In genomic region chr3:50327943-50328691, GRCh38 we compare ENCODE assay signal across 8 cellular contexts. TPM values are rescaled to one million over a fixed set of nuclear protein-coding genes. Genes with fewer than 3 reads are reported as not detected.
DNase-seq lines count a peak whose midpoint lies in the region; TF ChIP-seq lines count a peak whose summit lies in the region.

Gene TUSC2 (minus strand): TSS chr3:50328223. CDS start chr3:50328099, 124 bp downstream.

- H3K36me3 ChIP-seq in MG63 (peaks cover 17% of the 10 kb centered on the region), neuron (ENCODE audit: insufficient read depth, low read length) (peaks cover 43% of the 10 kb centered on the region), subcutaneous abdominal adipose tissue (ENCODE audit: control insufficient read depth in 5 of 5, insufficient read depth in 5 of 5, low read length in 5 of 5) (peaks cover 4 to 47% (median 43%) of the 10 kb centered on the region in 5 donors)

- no CpG with 5 or more reads among the region's 55 CpGs for WGBS in H9 (ENCODE audit: extremely low coverage, insufficient read length, low lambda C conversion rate)

- peaks cover 6% of the 10 kb centered on the region for H3K79me1 ChIP-seq in H9 (ENCODE audit: insufficient read depth, low read depth, low read length, poor library complexity, severe bottlenecking)

- no peak within 1 kb of the TSS for H2AK5ac ChIP-seq in H9 (ENCODE audit: insufficient read length, low read length)

- H2BK120ac ChIP-seq in H9 (ENCODE audit: low read depth, low read length, poor library complexity, severe bottlenecking): no peak within 1 kb of the TSS

- no peak within 1 kb of the TSS for H4K8ac ChIP-seq in H9 (replicated peaks; ENCODE audit: insufficient read length, low read depth, low read length)

- no peak within 1 kb of the TSS for H2BK12ac ChIP-seq in H9 (ENCODE audit: insufficient read length, low read depth, low read length)

- H2BK20ac ChIP-seq in H9 (ENCODE audit: low read depth, low read length, poor library complexity, severe bottlenecking): no peak within 1 kb of the TSS

- H2BK5ac ChIP-seq in H9 (ENCODE audit: insufficient read length, low read length): no peak within 1 kb of the TSS

- peaks cover 10 to 25% of the 10 kb centered on the region in 2 experiments for H3K4me1 Mint-ChIP-seq in H9

- peak; percentile 98 for DNase-seq in ELR (ENCODE audit: low read depth)
- peak; percentile 97 for DNase-seq in H9
- DNase-seq in MG63: peak; percentile 89
- peak; percentile 95 for DNase-seq in SIG-M5 treated with dmso at 0.1 percent for 504 hours (lab: John Stamatoyannopoulos, UW; ENCODE audit: unreplicated experiment)
- peak; percentile 93 for DNase-seq in activated gamma-delta T cell treated with Interleukin-2 at 50 U/mL for 16 hours
- peak; percentile 95 to 99 for DNase-seq in foreskin fibroblast

- H3K27me3 ChIP-seq in H9 (ENCODE audit: insufficient read depth, low read length) (no peaks in the 10 kb centered on the region), MG63 (no peaks in the 10 kb centered on the region), neuron (ENCODE audit: insufficient read depth, low read length) (no peaks in the 10 kb centered on the region), subcutaneous abdominal adipose tissue (ENCODE audit: control insufficient read depth in 5 of 5, insufficient read depth in 4 of 5, low read length in 5 of 5) (no peaks in the 10 kb centered on the region)

- H4K20me1 ChIP-seq in H9 (ENCODE audit: control insufficient read depth, insufficient read depth, insufficient read length): no peaks in the 10 kb centered on the region

- H3K56ac ChIP-seq in H9 (ENCODE audit: insufficient read length, low read depth, low read length): no peak within 1 kb of the TSS

- no peak within 1 kb of the TSS for H4K91ac ChIP-seq in H9 (ENCODE audit: insufficient read length, low read depth, low read length)

- H3K9me3 ChIP-seq in H9 (ENCODE audit: control insufficient read depth, low read depth, low read length): no peaks in the 10 kb centered on the region
- H3K9me3 ChIP-seq in MG63: no peaks in the 10 kb centered on the region
- no peaks in the 10 kb centered on the region for H3K9me3 ChIP-seq in neuron (ENCODE audit: low read length)
- H3K9me3 ChIP-seq in subcutaneous abdominal adipose tissue (ENCODE audit: control insufficient read depth in 5 of 5, low read length in 5 of 5): no peaks in the 10 kb centered on the region

- no peak within 1 kb of the TSS for H3K23ac ChIP-seq in H9 (ENCODE audit: insufficient read length, low read depth, low read length)

- H2BK15ac ChIP-seq in H9 (ENCODE audit: low read depth, low read length): no peak within 1 kb of the TSS

- H4K5ac ChIP-seq in H9 (ENCODE audit: insufficient read length, low read depth, low read length): no peak within 1 kb of the TSS

- H3K4me2 ChIP-seq in H9 (ENCODE audit: insufficient read depth, insufficient read length, low read length): peak within 1 kb of the TSS; percentile 94

- H3K4me3 Mint-ChIP-seq in H9: peak within 1 kb of the TSS; percentile 88 to 96

- peaks cover 2% of the 10 kb centered on the region; the same call in 1 of the 2 replicates for H3K4me1 ChIP-seq in H9 (ENCODE audit: insufficient read depth, low read length)
- peaks cover 22% of the 10 kb centered on the region for H3K4me1 ChIP-seq in neuron (ENCODE audit: insufficient read depth, low read length)
- H3K4me1 ChIP-seq in subcutaneous abdominal adipose tissue (ENCODE audit: control insufficient read depth in 5 of 5, insufficient read depth in 5 of 5, low read length in 5 of 5): peaks cover 10 to 50% (median 42%) of the 10 kb centered on the region in 5 donors

- H3K27ac Mint-ChIP-seq in H9: peak within 1 kb of the TSS; percentile 40 to 94 (median 68); a peak in 5 of 7 replicates

- no peaks in the 10 kb centered on the region; the same call in 1 of the 2 replicates for H3K27me3 Mint-ChIP-seq in H9 (ENCODE audit: low read depth)

- H3K23me2 ChIP-seq in H9 (ENCODE audit: insufficient read length, low read depth, low read length, poor library complexity, severe bottlenecking): peaks cover 9% of the 10 kb centered on the region

- H3K4me3 ChIP-seq in MG63: peak within 1 kb of the TSS; percentile 83
- H3K4me3 ChIP-seq in foreskin fibroblast (ENCODE audit: low read depth in 1 of 2, low read length in 2 of 2): peak within 1 kb of the TSS; percentile 81 to 86
- H3K4me3 ChIP-seq in neuron (ENCODE audit: low read length): peak within 1 kb of the TSS; percentile 79
- H3K4me3 ChIP-seq in subcutaneous abdominal adipose tissue (ENCODE audit: low read depth in 1 of 5, low read length in 5 of 5): peak within 1 kb of the TSS; percentile 81 to 89 (median 88)

- no peaks in the 10 kb centered on the region for H3K9me3 Mint-ChIP-seq in H9

- H3K9ac ChIP-seq in H9 (ENCODE audit: extremely low read depth, insufficient read length, low read length) (peak within 1 kb of the TSS; percentile 84), subcutaneous abdominal adipose tissue (ENCODE audit: low read length in 5 of 5) (peak within 1 kb of the TSS; percentile 84 to 96 (median 92))

- no peak within 1 kb of the TSS for H3T11ph ChIP-seq in H9 (ENCODE audit: low read length)

- peaks cover 4% of the 10 kb centered on the region; the same call in 1 of the 2 replicates for H3K79me2 ChIP-seq in H9 (ENCODE audit: insufficient read depth, low read length)

- H3K4ac ChIP-seq in H9 (ENCODE audit: low read depth, low read length): no peak within 1 kb of the TSS

- H2AFZ ChIP-seq in H9 (ENCODE audit: low read length): no peak within 1 kb of the TSS
- H2AFZ ChIP-seq in neuron (ENCODE audit: low read depth, low read length): no peak within 1 kb of the TSS

- H3K27ac ChIP-seq in H9 (ENCODE audit: insufficient read length, low read depth, low read length): no peak within 1 kb of the TSS
- H3K27ac ChIP-seq in subcutaneous abdominal adipose tissue (ENCODE audit: low read depth, low read length): peak within 1 kb of the TSS; percentile 77

- no peak for TF ChIP-seq CTCF in H9 (conservative IDR thresholded peaks at IDR 0.05)
- TF ChIP-seq CTCF in foreskin fibroblast (IDR thresholded peaks at IDR 0.05; ENCODE audit: low read depth, low read length): no peak

- peaks cover 22 to 59% (median 42%) of the 10 kb centered on the region in 3 experiments; a peak in 6 of 7 replicates for H3K36me3 Mint-ChIP-seq in H9 (ENCODE audit: insufficient read depth in 1 of 3, low read depth in 3 of 3)

- H3K14ac ChIP-seq in H9 (ENCODE audit: insufficient read depth, low read length): peak within 1 kb of the TSS; percentile 25; the same call in 1 of the 2 replicates

- no peak within 1 kb of the TSS for H3K18ac ChIP-seq in H9 (ENCODE audit: insufficient read length, low read depth, low read length)

RNA-seq across cellular contexts. Expression of gene TUSC2, which starts in this region (rescaled TPM):
- 33.5 and 35.5 TPM in 2 replicates for total RNA-seq in H9 (2021)
- total RNA-seq in MG63 (2014; rRNA removed; shearing (Covaris generic); ENCODE audit: low replicate concordance): 8.0 and 13.5 TPM in 2 replicates
